7 cellular contexts compared by ENCODE assay signal in genomic region chr19:17209126-17210036, GRCh38. TPM values are rescaled to one million over a fixed set of nuclear protein-coding genes. Genes with fewer than 3 reads are reported as not detected.
DNase-seq lines count a peak whose midpoint lies in the region; ATAC-seq lines count a peak whose summit lies in the region.

No MANE protein-coding gene starts in this region.

- DNase-seq in GM03348 (ENCODE audit: low spot score) (peak; percentile 66), LHCN-M2 (ENCODE audit: low read depth) (peak; percentile 43), left colon (peak; percentile 32 to 41), midbrain (lab: John Stamatoyannopoulos, UW) (no peak)
- peak; percentile 81 for DNase-seq in activated CD8-positive, alpha-beta memory T cell treated with anti-CD3 and anti-CD28 coated beads, Interleukin-2, amount 50 U/mL, for 48 hours

- ATAC-seq in left colon (peak; percentile 26), HG03378 (IDR thresholded peaks at IDR 0.05; ENCODE audit: unreplicated experiment) (no peak), GM18909 (IDR thresholded peaks at IDR 0.05; ENCODE audit: poor library complexity, unreplicated experiment) (no peak)

- intact Hi-C loops in left colon (cut with DNase I, micrococcal nuclease), result loop anchor here (5.0 to 10.0 kb wide), 2 partner anchors 73 to 75 kb away; partner anchors contain the start of gene ANKLE1 (in 2 of the 2)

RNA-seq across cellular contexts. Expression of gene USE1, which starts 5.8 kb away (rescaled TPM):
- total RNA-seq in LHCN-M2 (2014; rRNA removed), result 15.3 and 28.9 TPM in 2 replicates
- 45.0 TPM for polyA plus RNA-seq in LHCN-M2 (2012)
- 10 to 100 TPM; 22.0 to 25.6 TPM for total RNA-seq in left colon

RNA-seq across cellular contexts. Expression of gene OCEL1, which starts 16.6 kb away (rescaled TPM):
- total RNA-seq in LHCN-M2 (2014; rRNA removed) (2.4 and 6.4 TPM in 2 replicates), left colon (10 to 100 TPM; 44.7 to 64.5 TPM)
- polyA plus RNA-seq in LHCN-M2 (2012), result 24.3 TPM

RNA-seq across cellular contexts. Expression of gene NR2F6, which starts 36.3 kb away (rescaled TPM):
- total RNA-seq in LHCN-M2 (2014; rRNA removed), result 60.0 and 72.7 TPM in 2 replicates
- polyA plus RNA-seq in LHCN-M2 (2012), result 19.8 TPM
- total RNA-seq in left colon, result 100 to 1,000 TPM; 151 to 181 TPM

RNA-seq across cellular contexts. Expression of gene USHBP1, which starts 55.2 kb away (rescaled TPM):
- total RNA-seq in LHCN-M2 (2014; rRNA removed) (not detected in 2 replicates), left colon (1 to 10 TPM in 1 of 2 donors, under 1 TPM in 1; 0.67 to 2.3 TPM)
- not detected for polyA plus RNA-seq in LHCN-M2 (2012)

RNA-seq across cellular contexts. Expression of gene BABAM1, which starts 57.9 kb away (rescaled TPM):
- total RNA-seq in LHCN-M2 (2014; rRNA removed), result 107 and 148 TPM in 2 replicates
- polyA plus RNA-seq in LHCN-M2 (2012), result 134 TPM
- 10 to 100 TPM; 63.5 to 70.3 TPM for total RNA-seq in left colon
